ENCODE assay signal across 1 cellular context in genomic region chr17:18256351-18256750, GRCh38.
TF ChIP-seq lines count a peak whose summit lies in the region.

No MANE protein-coding gene starts in this region.

TF ChIP-seq in GM23338, 12 proteins besides CTCF, POLR2A, EP300 and RAD21 (continued from another document):
- TF ChIP-seq ZNF114 (CRISPR knock-in tag; IDR thresholded peaks at IDR 0.05) (no peak), ZNF331 (CRISPR knock-in tag; IDR thresholded peaks at IDR 0.05; ENCODE audit: low read depth) (no peak), CREB1 (CRISPR knock-in tag; IDR thresholded peaks at IDR 0.05; ENCODE audit: low read depth) (no peak), REST (IDR thresholded peaks at IDR 0.05; ENCODE audit: unreplicated experiment) (peak; percentile 37), ETS1 (IDR thresholded peaks at IDR 0.05) (no peak)
